Comparison of ENCODE assay signal across 26 cellular contexts in the genomic region with DNA sequence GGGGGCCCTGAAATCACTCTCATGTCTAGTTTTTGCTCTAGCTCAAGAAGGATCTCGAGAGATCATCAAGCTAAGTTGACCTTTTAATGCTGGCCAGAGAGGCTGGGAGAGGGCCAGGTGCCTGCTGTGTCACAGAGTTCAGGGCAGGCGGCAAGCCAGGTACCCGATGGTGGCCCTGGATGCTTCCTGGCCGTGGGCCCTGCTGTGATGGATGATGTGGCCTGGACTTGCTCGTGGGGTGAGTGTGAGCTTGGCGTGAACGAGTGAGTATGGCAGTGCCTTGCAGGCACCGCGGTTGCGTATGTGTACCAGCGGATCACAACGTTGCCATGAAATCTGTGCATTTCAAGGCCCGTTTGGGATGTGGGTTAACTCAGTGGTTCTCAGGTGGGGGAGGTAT. TPM values are rescaled to one million over a fixed set of nuclear protein-coding genes. Genes with fewer than 3 reads are reported as not detected.
DNase-seq lines count a peak whose midpoint lies in the region; ATAC-seq, FAIRE-seq and TF ChIP-seq lines count a peak whose summit lies in the region.
"Had no signal": no experiment of that assay in that cellular context is flagged by ENCODE, and none has a peak within 500 bp of the region (broad histone marks: within the 10 kb centered on the region; RNA-seq: fewer than 3 reads in every experiment).

No MANE protein-coding gene starts in this region.

- peaks cover 90% of the 10 kb centered on the region for H3K36me3 Mint-ChIP-seq in activated naive CD8-positive, alpha-beta T cell treated with anti-CD3 and anti-CD28 coated beads for 36 hours
- H3K36me3 Mint-ChIP-seq in memory B cell: peaks cover 77% of the 10 kb centered on the region

- no peak for TF ChIP-seq CTCF in Peyer's patch (IDR thresholded peaks at IDR 0.05)

- no peaks in the 10 kb centered on the region for H3K27me3 ChIP-seq in Peyer's patch

- H3K9me3 Mint-ChIP-seq in activated naive CD8-positive, alpha-beta T cell treated with anti-CD3 and anti-CD28 coated beads for 36 hours: no peaks in the 10 kb centered on the region
- no peaks in the 10 kb centered on the region for H3K9me3 Mint-ChIP-seq in memory B cell
- H3K9me3 Mint-ChIP-seq: CD8-positive, alpha-beta memory T cell; effector memory CD8-positive, alpha-beta T cell had no signal

- H3K4me3 Mint-ChIP-seq in activated naive CD8-positive, alpha-beta T cell treated with anti-CD3 and anti-CD28 coated beads for 36 hours: peak overlapping the region; percentile 7
- H3K4me3 Mint-ChIP-seq in memory B cell: peak overlapping the region; percentile 95
- H3K4me3 Mint-ChIP-seq: CD8-positive, alpha-beta memory T cell; effector memory CD8-positive, alpha-beta T cell had no signal

- no peak overlapping the region for H3K4me3 ChIP-seq in Peyer's patch
- H3K4me3 ChIP-seq: gastrocnemius medialis, HAP-1, lower lobe of right lung had no signal

- H3K4me1 Mint-ChIP-seq in activated naive CD8-positive, alpha-beta T cell treated with anti-CD3 and anti-CD28 coated beads for 36 hours: peaks cover 70% of the 10 kb centered on the region
- H3K4me1 Mint-ChIP-seq in memory B cell: peaks cover 62% of the 10 kb centered on the region

- DNase-seq in G401 (ENCODE audit: low spot score) (peak; percentile 72), GM12891 (ENCODE audit: insufficient read length, low spot score) (no peak), memory B cell (ENCODE audit: low spot score in 2 of 2) (no peak), Peyer's patch (no peak), NCI-H2081 treated with DMSO at 0.1 percent for 48 hours (lab: John Stamatoyannopoulos, UW) (no peak), DMS79 (lab: John Stamatoyannopoulos, UW) (no peak)
- no peak for DNase-seq in activated naive CD8-positive, alpha-beta T cell treated with anti-CD3 and anti-CD28 coated beads for 36 hours
- DNase-seq: activated naive CD4-positive, alpha-beta T cell treated with Interleukin-2 at 50 U/mL for 16 hours; CD8-positive, alpha-beta memory T cell; DMS53; effector memory CD8-positive, alpha-beta T cell; gastrocnemius medialis; hippocampal formation; lower lobe of right lung; MM.1S; NCI-H1436; NCI-H2171; NCI-H524; nucleus accumbens; SK-N-SH; small intestine; stimulated activated naive CD4-positive, alpha-beta T cell had no signal

- H3K4me1 ChIP-seq in Peyer's patch: peaks cover 0 to 32% (median 10%) of the 10 kb centered on the region in 4 donors
- H3K4me1 ChIP-seq: gastrocnemius medialis had no signal

- no peaks in the 10 kb centered on the region for H3K27me3 Mint-ChIP-seq in activated naive CD8-positive, alpha-beta T cell treated with anti-CD3 and anti-CD28 coated beads for 36 hours
- H3K27me3 Mint-ChIP-seq in memory B cell: no peaks in the 10 kb centered on the region

- TF ChIP-seq POLR2A in GM12891 (IDR thresholded peaks at IDR 0.05; ENCODE audit: low read depth, low read length) (no peak), Peyer's patch (IDR thresholded peaks at IDR 0.05) (no peak)

- H3K27ac Mint-ChIP-seq in activated naive CD8-positive, alpha-beta T cell treated with anti-CD3 and anti-CD28 coated beads for 36 hours: no peak overlapping the region
- H3K27ac Mint-ChIP-seq in memory B cell: peak overlapping the region; percentile 98
- H3K27ac Mint-ChIP-seq: effector memory CD8-positive, alpha-beta T cell had no signal

- no peak for ATAC-seq in memory B cell (ENCODE audit: low read depth)
- ATAC-seq: effector memory CD8-positive, alpha-beta T cell; esophagus mucosa; gastrocnemius medialis; lower lobe of right lung had no signal

- peak; percentile 16 for FAIRE-seq in GM12891 (lab: Jason Lieb, UNC)
- FAIRE-seq: small intestine had no signal

- no peaks in the 10 kb centered on the region for H3K9me3 ChIP-seq in Peyer's patch
- H3K9me3 ChIP-seq: gastrocnemius medialis, HAP-1, lower lobe of right lung, SK-N-SH had no signal

- peaks cover 0 to 72% (median 0%) of the 10 kb centered on the region in 3 donors for H3K36me3 ChIP-seq in Peyer's patch
- H3K36me3 ChIP-seq: gastrocnemius medialis, HAP-1 had no signal

- in situ Hi-C loops in G401 (cut with HindIII; ENCODE audit: low sequenced_read_pairs): no loop called here

- H3K27ac ChIP-seq in Peyer's patch: peak overlapping the region in 1 of 4 donors; percentile 82
- H3K27ac ChIP-seq: gastrocnemius medialis, lower lobe of right lung, VCaP had no signal

TF ChIP-seq in GM12891, 5 proteins besides CTCF, POLR2A, EP300 and RAD21:
- TF ChIP-seq POLR2AphosphoS5 (IDR thresholded peaks at IDR 0.05; ENCODE audit: low read depth, low read length) (peak; percentile 64; the same call in 1 of the 2 replicates), POU2F2 (IDR thresholded peaks at IDR 0.05; ENCODE audit: low read depth, low read length) (no peak), SPI1 (IDR thresholded peaks at IDR 0.05; ENCODE audit: low read depth, low read length) (no peak), TAF1 (IDR thresholded peaks at IDR 0.05; ENCODE audit: low read depth, low read length) (no peak)
TF ChIP-seq in GM12891: peak in this region for 1.

RNA-seq across cellular contexts. Expression of gene IRF8, which starts 7.4 kb away (rescaled TPM):
- total RNA-seq in G401 (2014; rRNA removed; shearing (Covaris generic)): not detected in 2 replicates
- 111 TPM for polyA plus RNA-seq in GM12891 (2012; ENCODE audit: low read depth, missing spikeins)
- 100 to 1,000 TPM; 230 to 234 TPM for total RNA-seq in activated naive CD8-positive, alpha-beta T cell treated with anti-CD3 and anti-CD28 coated beads for 36 hours
- 100 to 1,000 TPM in 2 of 4 donors, 10 to 100 TPM in 2; 39.8 to 191 (median 93.2) TPM for total RNA-seq in Peyer's patch
- total RNA-seq: pulmonary artery endothelial cell had no signal
- polyA plus RNA-seq: SK-N-SH had no signal

Comparison
In these comparisons a context has a peak if more than half of its experiments do, and no peak if none do; other contexts are left out.
1. RNA of gene IRF8, which starts 7.4 kb away (total RNA-seq): 230 to 234 TPM in activated naive CD8-positive, alpha-beta T cell treated with anti-CD3 and anti-CD28 coated beads for 36 hours and 39.8 to 191 TPM in Peyer's patch; not detected in G401; every median in the first group is over 10 times any median in the second.